ENCODE assay signal across 2 cellular contexts in genomic region chr1:196309386-196309785, GRCh38.
TF ChIP-seq lines count a peak whose summit lies in the region.

No MANE protein-coding gene starts in this region.

TF ChIP-seq in SK-N-SH treated with all-trans-retinoic acid at 6 μM for 48 hours, 23 proteins besides CTCF, POLR2A, EP300 and RAD21:
- TF ChIP-seq, protein P1, sequence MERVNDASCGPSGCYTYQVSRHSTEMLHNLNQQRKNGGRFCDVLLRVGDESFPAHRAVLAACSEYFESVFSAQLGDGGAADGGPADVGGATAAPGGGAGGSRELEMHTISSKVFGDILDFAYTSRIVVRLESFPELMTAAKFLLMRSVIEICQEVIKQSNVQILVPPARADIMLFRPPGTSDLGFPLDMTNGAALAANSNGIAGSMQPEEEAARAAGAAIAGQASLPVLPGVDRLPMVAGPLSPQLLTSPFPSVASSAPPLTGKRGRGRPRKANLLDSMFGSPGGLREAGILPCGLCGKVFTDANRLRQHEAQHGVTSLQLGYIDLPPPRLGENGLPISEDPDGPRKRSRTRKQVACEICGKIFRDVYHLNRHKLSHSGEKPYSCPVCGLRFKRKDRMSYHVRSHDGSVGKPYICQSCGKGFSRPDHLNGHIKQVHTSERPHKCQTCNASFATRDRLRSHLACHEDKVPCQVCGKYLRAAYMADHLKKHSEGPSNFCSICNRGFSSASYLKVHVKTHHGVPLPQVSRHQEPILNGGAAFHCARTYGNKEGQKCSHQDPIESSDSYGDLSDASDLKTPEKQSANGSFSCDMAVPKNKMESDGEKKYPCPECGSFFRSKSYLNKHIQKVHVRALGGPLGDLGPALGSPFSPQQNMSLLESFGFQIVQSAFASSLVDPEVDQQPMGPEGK (CRISPR knock-in tag; IDR thresholded peaks at IDR 0.05; ENCODE audit: borderline replicate concordance), result no peak
- TF ChIP-seq OSR1 (CRISPR knock-in tag; IDR thresholded peaks at IDR 0.05) (no peak), ZNF70 (CRISPR knock-in tag; IDR thresholded peaks at IDR 0.05) (no peak), PPARA (CRISPR knock-in tag; IDR thresholded peaks at IDR 0.05; ENCODE audit: borderline replicate concordance) (no peak), ISL1 (CRISPR knock-in tag; IDR thresholded peaks at IDR 0.05) (no peak), RARB (CRISPR knock-in tag; IDR thresholded peaks at IDR 0.05) (no peak), ZFP3 (CRISPR knock-in tag; IDR thresholded peaks at IDR 0.05) (no peak), ESRRG (CRISPR knock-in tag; IDR thresholded peaks at IDR 0.05) (no peak), CSDC2 (CRISPR knock-in tag; IDR thresholded peaks at IDR 0.05) (no peak), TCF4 (CRISPR knock-in tag; IDR thresholded peaks at IDR 0.05; ENCODE audit: borderline replicate concordance) (no peak), ZNF8 (CRISPR knock-in tag; IDR thresholded peaks at IDR 0.05) (no peak), TSHZ2 (CRISPR knock-in tag; IDR thresholded peaks at IDR 0.05) (no peak), ARNTL (CRISPR knock-in tag; IDR thresholded peaks at IDR 0.05; ENCODE audit: borderline replicate concordance, low read depth) (no peak), CSRNP3 (CRISPR knock-in tag; IDR thresholded peaks at IDR 0.05) (no peak), POU6F1 (CRISPR knock-in tag; IDR thresholded peaks at IDR 0.05; ENCODE audit: borderline replicate concordance, low read depth) (no peak), GLIS3 (CRISPR knock-in tag; IDR thresholded peaks at IDR 0.05) (no peak), ZFP30 (CRISPR knock-in tag; IDR thresholded peaks at IDR 0.05) (no peak)
TF ChIP-seq in SK-N-SH treated with all-trans-retinoic acid at 6 μM for 48 hours: peak in this region for 0.

TF ChIP-seq in liver, 16 proteins besides CTCF, POLR2A, EP300 and RAD21:
- TF ChIP-seq ZBTB33 (IDR thresholded peaks at IDR 0.05), result no peak
- TF ChIP-seq, protein P2, sequence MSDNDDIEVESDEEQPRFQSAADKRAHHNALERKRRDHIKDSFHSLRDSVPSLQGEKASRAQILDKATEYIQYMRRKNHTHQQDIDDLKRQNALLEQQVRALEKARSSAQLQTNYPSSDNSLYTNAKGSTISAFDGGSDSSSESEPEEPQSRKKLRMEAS (IDR thresholded peaks at IDR 0.05), result no peak
